Comparison of ENCODE assay signal across 34 cellular contexts in the genomic region with DNA sequence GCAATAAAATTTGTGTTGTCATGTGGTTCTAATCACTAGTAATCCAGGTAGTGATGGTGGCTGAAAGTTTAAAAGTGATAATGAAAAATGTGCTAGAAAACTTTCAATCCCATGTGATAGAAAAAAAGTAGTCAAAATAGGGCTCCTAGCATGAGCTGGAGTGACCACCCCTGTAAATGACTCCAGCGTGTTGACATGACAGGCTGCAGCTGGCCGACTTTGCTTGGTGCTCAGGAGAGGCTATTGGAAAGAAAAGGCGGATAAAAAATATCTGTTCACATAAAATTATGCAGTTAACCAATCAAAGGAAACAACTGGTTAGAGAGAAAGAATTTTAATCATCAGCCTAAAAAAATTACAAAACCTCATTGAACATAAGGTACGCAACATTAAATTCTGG. TPM values are rescaled to one million over a fixed set of nuclear protein-coding genes. Genes with fewer than 3 reads are reported as not detected.
"Had no signal": no experiment of that assay in that cellular context is flagged by ENCODE, and none has a peak within 500 bp of the region (broad histone marks: within the 10 kb centered on the region; RNA-seq: fewer than 3 reads in every experiment).

No MANE protein-coding gene starts in this region.

- H3K9me3 ChIP-seq: ascending aorta, breast epithelium, esophagus muscularis mucosa, gastroesophageal sphincter had no signal

- ATAC-seq: activated CD4-positive, alpha-beta T cell treated with anti-CD3 and anti-CD28 coated beads for 36 hours; activated CD4-positive, CD25-positive, alpha-beta regulatory T cell treated with anti-CD3 and anti-CD28 coated beads, Interleukin-2, amount 50 U/mL, for 24 hours; activated CD8-positive, alpha-beta memory T cell treated with anti-CD3 and anti-CD28 coated beads, Interleukin-2, amount 10 ng/mL, durations not matched to agents 7 days and 5 days; activated CD8-positive, alpha-beta T cell treated with anti-CD3 and anti-CD28 coated beads, Interleukin-2, amount 10 ng/mL, durations not matched to agents 7 days and 5 days; activated naive CD4-positive, alpha-beta T cell treated with anti-CD3 and anti-CD28 coated beads, Interleukin-2, amount 50 U/mL, for 72 hours; activated T-helper 17 cell treated with anti-CD3 and anti-CD28 coated beads, Interleukin-2, amount 50 U/mL, for 72 hours; effector memory CD8-positive, alpha-beta T cell; gastroesophageal sphincter; SK-N-SH treated with all-trans-retinoic acid at 6 μM for 48 hours; T-helper 17 cell had no signal

- H3K4me1 Mint-ChIP-seq: activated naive CD8-positive, alpha-beta T cell treated with anti-CD3 and anti-CD28 coated beads, Interleukin-2, amount 10 ng/mL, durations not matched to agents 7 days and 5 days; activated T-helper 17 cell treated with anti-CD3 and anti-CD28 coated beads, Interleukin-2, amount 50 U/mL, for 72 hours; brain; central memory CD8-positive, alpha-beta T cell; T-helper 17 cell had no signal

- H3K27me3 Mint-ChIP-seq: activated B cell treated with CpG ODN at 0.5 μM for 24 hours had no signal

- H3K9me3 Mint-ChIP-seq: activated B cell treated with CpG ODN at 0.5 μM for 24 hours; activated CD4-positive, alpha-beta memory T cell treated with anti-CD3 and anti-CD28 coated beads for 36 hours; activated CD4-positive, alpha-beta T cell treated with anti-CD3 and anti-CD28 coated beads, Interleukin-2, amount 10 ng/mL, durations not matched to agents 24 days and 14 days; activated naive CD4-positive, alpha-beta T cell treated with anti-CD3 and anti-CD28 coated beads, Interleukin-2, amount 10 ng/mL, durations not matched to agents 7 days and 5 days; activated naive CD4-positive, alpha-beta T cell treated with anti-CD3 and anti-CD28 coated beads, Interleukin-2, amount 50 U/mL, for 72 hours; activated naive CD8-positive, alpha-beta T cell treated with anti-CD3 and anti-CD28 coated beads, Interleukin-2, amount 10 ng/mL, durations not matched to agents 7 days and 5 days; activated T-cell treated with anti-CD3 and anti-CD28 coated beads, Interleukin-2, amount 50 U/mL, for 24 hours; activated T-helper 17 cell treated with anti-CD3 and anti-CD28 coated beads, Interleukin-2, amount 50 U/mL, for 72 hours; brain; central memory CD8-positive, alpha-beta T cell; effector memory CD8-positive, alpha-beta T cell; T-helper 2 cell treated with Interferon-gamma antibody and Interleukin-4, amounts not matched to agents 5 μg/mL and 100 μg/mL, for 36 hours had no signal

- H3K4me3 Mint-ChIP-seq: activated B cell treated with CpG ODN at 0.5 μM for 24 hours; activated CD4-positive, alpha-beta memory T cell treated with anti-CD3 and anti-CD28 coated beads for 36 hours; activated CD4-positive, alpha-beta T cell treated with anti-CD3 and anti-CD28 coated beads for 36 hours; activated CD4-positive, alpha-beta T cell treated with anti-CD3 and anti-CD28 coated beads, Interleukin-2, amount 10 ng/mL, durations not matched to agents 24 days and 14 days; activated CD8-positive, alpha-beta memory T cell treated with anti-CD3 and anti-CD28 coated beads, Interleukin-2, amount 10 ng/mL, durations not matched to agents 7 days and 5 days; activated CD8-positive, alpha-beta T cell treated with anti-CD3 and anti-CD28 coated beads, Interleukin-2, amount 10 ng/mL, durations not matched to agents 7 days and 5 days; activated naive CD4-positive, alpha-beta T cell treated with anti-CD3 and anti-CD28 coated beads, Interleukin-2, amount 10 ng/mL, durations not matched to agents 7 days and 5 days; activated naive CD8-positive, alpha-beta T cell treated with anti-CD3 and anti-CD28 coated beads, Interleukin-2, amount 10 ng/mL, durations not matched to agents 7 days and 5 days; activated T-cell treated with anti-CD3 and anti-CD28 coated beads, Interleukin-2, amount 50 U/mL, for 24 hours; activated T-helper 17 cell treated with anti-CD3 and anti-CD28 coated beads, Interleukin-2, amount 50 U/mL, for 72 hours; brain; central memory CD8-positive, alpha-beta T cell; effector memory CD8-positive, alpha-beta T cell; T-helper 17 cell; T-helper 2 cell treated with Interferon-gamma antibody and Interleukin-4, amounts not matched to agents 5 μg/mL and 100 μg/mL, for 36 hours had no signal

- H3K36me3 ChIP-seq: ascending aorta, breast epithelium, esophagus muscularis mucosa, gastroesophageal sphincter, WERI-Rb-1 had no signal

- H3K27me3 ChIP-seq: ascending aorta, breast epithelium, esophagus muscularis mucosa, gastroesophageal sphincter had no signal

- H3K36me3 Mint-ChIP-seq: activated CD4-positive, alpha-beta memory T cell treated with anti-CD3 and anti-CD28 coated beads for 36 hours; activated CD8-positive, alpha-beta memory T cell treated with anti-CD3 and anti-CD28 coated beads, Interleukin-2, amount 10 ng/mL, durations not matched to agents 7 days and 5 days; activated naive CD4-positive, alpha-beta T cell treated with anti-CD3 and anti-CD28 coated beads, Interleukin-2, amount 10 ng/mL, durations not matched to agents 7 days and 5 days; activated naive CD4-positive, alpha-beta T cell treated with anti-CD3 and anti-CD28 coated beads, Interleukin-2, amount 50 U/mL, for 72 hours; activated naive CD8-positive, alpha-beta T cell treated with anti-CD3 and anti-CD28 coated beads, Interleukin-2, amount 10 ng/mL, durations not matched to agents 7 days and 5 days; brain had no signal

- DNase-seq: activated B cell treated with CpG ODN at 0.5 μM for 24 hours; activated CD4-positive, alpha-beta memory T cell treated with anti-CD3 and anti-CD28 coated beads for 36 hours; activated CD4-positive, alpha-beta T cell treated with anti-CD3 and anti-CD28 coated beads for 36 hours; activated CD4-positive, alpha-beta T cell treated with anti-CD3 and anti-CD28 coated beads, Interleukin-2, amount 10 ng/mL, durations not matched to agents 24 days and 14 days; activated CD8-positive, alpha-beta memory T cell treated with anti-CD3 and anti-CD28 coated beads, Interleukin-2, amount 10 ng/mL, durations not matched to agents 7 days and 5 days; activated CD8-positive, alpha-beta memory T cell treated with anti-CD3 and anti-CD28 coated beads, Interleukin-2, amount 50 U/mL, for 4 hours; activated CD8-positive, alpha-beta T cell treated with anti-CD3 and anti-CD28 coated beads, Interleukin-2, amount 10 ng/mL, durations not matched to agents 7 days and 5 days; activated gamma-delta T cell; activated naive CD4-positive, alpha-beta T cell; activated naive CD4-positive, alpha-beta T cell treated with anti-CD3 and anti-CD28 coated beads, Interleukin-2, amount 10 ng/mL, durations not matched to agents 7 days and 5 days; activated naive CD8-positive, alpha-beta T cell treated with anti-CD3 and anti-CD28 coated beads, Interleukin-2, amount 10 ng/mL, durations not matched to agents 7 days and 5 days; activated T-cell treated with anti-CD3 and anti-CD28 coated beads, Interleukin-2, amount 50 U/mL, for 24 hours; cortex of kidney; dermis blood vessel endothelial cell; effector CD4-positive, alpha-beta T cell; effector memory CD8-positive, alpha-beta T cell; erythroblast; foreskin melanocyte; T-helper 1 cell; T-helper 17 cell; T1000; WERI-Rb-1 had no signal

- H3K4me1 ChIP-seq: ascending aorta, breast epithelium, esophagus muscularis mucosa, gastroesophageal sphincter had no signal

- H3K27ac Mint-ChIP-seq: activated B cell treated with CpG ODN at 0.5 μM for 24 hours; activated CD4-positive, alpha-beta memory T cell treated with anti-CD3 and anti-CD28 coated beads for 36 hours; activated CD4-positive, alpha-beta T cell treated with anti-CD3 and anti-CD28 coated beads for 36 hours; activated CD4-positive, alpha-beta T cell treated with anti-CD3 and anti-CD28 coated beads, Interleukin-2, amount 10 ng/mL, durations not matched to agents 24 days and 14 days; activated CD8-positive, alpha-beta memory T cell treated with anti-CD3 and anti-CD28 coated beads, Interleukin-2, amount 10 ng/mL, durations not matched to agents 7 days and 5 days; activated CD8-positive, alpha-beta T cell treated with anti-CD3 and anti-CD28 coated beads, Interleukin-2, amount 10 ng/mL, durations not matched to agents 7 days and 5 days; activated naive CD4-positive, alpha-beta T cell treated with anti-CD3 and anti-CD28 coated beads, Interleukin-2, amount 10 ng/mL, durations not matched to agents 7 days and 5 days; activated naive CD4-positive, alpha-beta T cell treated with anti-CD3 and anti-CD28 coated beads, Interleukin-2, amount 50 U/mL, for 72 hours; activated naive CD8-positive, alpha-beta T cell treated with anti-CD3 and anti-CD28 coated beads, Interleukin-2, amount 10 ng/mL, durations not matched to agents 7 days and 5 days; activated T-cell treated with anti-CD3 and anti-CD28 coated beads, Interleukin-2, amount 50 U/mL, for 24 hours; activated T-helper 17 cell treated with anti-CD3 and anti-CD28 coated beads, Interleukin-2, amount 50 U/mL, for 72 hours; brain; effector memory CD8-positive, alpha-beta T cell; T-helper 17 cell; T-helper 2 cell treated with Interferon-gamma antibody and Interleukin-4, amounts not matched to agents 5 μg/mL and 100 μg/mL, for 36 hours had no signal

- H3K27ac ChIP-seq: ascending aorta, breast epithelium, esophagus muscularis mucosa, gastroesophageal sphincter, WERI-Rb-1 had no signal

- H3K4me3 ChIP-seq: ascending aorta, breast epithelium, esophagus muscularis mucosa, gastroesophageal sphincter had no signal

RNA-seq across cellular contexts. Expression of a gene that starts 55.9 kb away (rescaled TPM):
- total RNA-seq: ascending aorta, glomerular endothelial cell had no signal
